Comparison of ENCODE assay signal across 8 cellular contexts in the genomic region with DNA sequence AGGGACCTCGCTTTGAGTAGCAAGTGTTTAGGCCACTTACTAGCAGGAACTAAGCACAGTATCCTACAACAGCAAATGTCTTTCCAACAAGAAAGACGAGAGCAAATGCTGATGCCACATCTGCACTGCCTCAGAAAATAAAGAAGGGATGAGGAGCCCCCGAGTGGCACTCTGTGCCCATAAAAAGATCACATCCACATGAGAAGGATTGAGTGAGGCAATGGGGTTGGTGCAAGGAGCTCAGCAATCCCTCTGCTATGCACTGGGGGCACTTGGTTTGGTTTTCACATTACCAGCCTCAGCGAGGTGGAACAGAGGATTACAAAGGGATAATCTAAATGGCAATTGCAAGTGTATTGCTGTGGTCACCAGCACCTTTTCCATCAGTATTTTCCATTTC.
DNase-seq lines count a peak whose midpoint lies in the region; ATAC-seq and TF ChIP-seq lines count a peak whose summit lies in the region.

No MANE protein-coding gene starts in this region.

- ATAC-seq in HG03095 (IDR thresholded peaks at IDR 0.05; ENCODE audit: unreplicated experiment): no peak

- H3K27ac ChIP-seq in HL-60 (replicated peaks) (peak overlapping the region; percentile 24), vagina (no peak overlapping the region)

- H3K9ac ChIP-seq in adipocyte (ENCODE audit: low read length): no peak overlapping the region

- H3K27me3 ChIP-seq in HL-60 (ENCODE audit: insufficient read depth, poor library complexity, severe bottlenecking): no peaks in the 10 kb centered on the region
- no peaks in the 10 kb centered on the region for H3K27me3 ChIP-seq in adipocyte (replicated peaks; ENCODE audit: control insufficient read depth, insufficient read depth, low read length)
- H3K27me3 ChIP-seq in vagina: no peaks in the 10 kb centered on the region

- intact Hi-C loops in vagina (cut with DNase I): no loop called here

- TF ChIP-seq CTCF in HL-60 (IDR thresholded peaks at IDR 0.05; ENCODE audit: insufficient read depth, low read length): peak; percentile 9
- no peak for TF ChIP-seq CTCF in vagina (IDR thresholded peaks at IDR 0.05)

- no peak for TF ChIP-seq POLR2A in vagina (IDR thresholded peaks at IDR 0.05)

- no peak overlapping the region for H3K4me3 ChIP-seq in HL-60 (replicated peaks; ENCODE audit: insufficient read depth, low read length)
- H3K4me3 ChIP-seq in adipocyte (ENCODE audit: low read length): no peak overlapping the region
- no peak overlapping the region for H3K4me3 ChIP-seq in vagina

- H3K36me3 ChIP-seq in adipocyte (ENCODE audit: control insufficient read depth, insufficient read depth, low read length, severe bottlenecking) (no peaks in the 10 kb centered on the region), vagina (no peaks in the 10 kb centered on the region)

- H3K4me1 ChIP-seq in adipocyte (ENCODE audit: control insufficient read depth, insufficient read depth, low read length) (no peaks in the 10 kb centered on the region), vagina (no peaks in the 10 kb centered on the region)

- peaks cover 21% of the 10 kb centered on the region for H3K9me3 ChIP-seq in adipocyte (ENCODE audit: control insufficient read depth, low read length)
- H3K9me3 ChIP-seq in vagina: no peaks in the 10 kb centered on the region

- DNase-seq in NCI-H1417 (lab: John Stamatoyannopoulos, UW) (peak in 2 of 3 experiments; percentile 16 to 53), NCI-H1417 treated with DMSO at 0.1 percent for 48 hours (lab: John Stamatoyannopoulos, UW) (no peak), HL-60 (ENCODE audit: low read depth in 1 of 2, low spot score in 1 of 2) (peak; percentile 24 to 87), adipocyte (ENCODE audit: low read depth) (peak; percentile 72), myocyte (ENCODE audit: low read depth) (peak; percentile 70), vagina (ENCODE audit: extremely low spot score in 2 of 2) (no peak)
- DNase-seq in stimulated activated CD4-positive, alpha-beta T cell treated with anti-CD3 and anti-CD28 coated beads, Interleukin-2, amount 100 ng/mL, for 24 hours: no peak

Comparison
In these comparisons a context has a peak if more than half of its experiments do, and no peak if none do; other contexts are left out.
1. DNase-seq: peak in NCI-H1417 (2 of 3), HL-60 (2 of 2), adipocyte (single experiment) and myocyte (single experiment); none in NCI-H1417 treated with DMSO at 0.1 percent for 48 hours (single experiment), stimulated activated CD4-positive, alpha-beta T cell treated with anti-CD3 and anti-CD28 coated beads, Interleukin-2, amount 100 ng/mL, for 24 hours (0 of 2) and vagina (0 of 2).